In the genomic region with DNA sequence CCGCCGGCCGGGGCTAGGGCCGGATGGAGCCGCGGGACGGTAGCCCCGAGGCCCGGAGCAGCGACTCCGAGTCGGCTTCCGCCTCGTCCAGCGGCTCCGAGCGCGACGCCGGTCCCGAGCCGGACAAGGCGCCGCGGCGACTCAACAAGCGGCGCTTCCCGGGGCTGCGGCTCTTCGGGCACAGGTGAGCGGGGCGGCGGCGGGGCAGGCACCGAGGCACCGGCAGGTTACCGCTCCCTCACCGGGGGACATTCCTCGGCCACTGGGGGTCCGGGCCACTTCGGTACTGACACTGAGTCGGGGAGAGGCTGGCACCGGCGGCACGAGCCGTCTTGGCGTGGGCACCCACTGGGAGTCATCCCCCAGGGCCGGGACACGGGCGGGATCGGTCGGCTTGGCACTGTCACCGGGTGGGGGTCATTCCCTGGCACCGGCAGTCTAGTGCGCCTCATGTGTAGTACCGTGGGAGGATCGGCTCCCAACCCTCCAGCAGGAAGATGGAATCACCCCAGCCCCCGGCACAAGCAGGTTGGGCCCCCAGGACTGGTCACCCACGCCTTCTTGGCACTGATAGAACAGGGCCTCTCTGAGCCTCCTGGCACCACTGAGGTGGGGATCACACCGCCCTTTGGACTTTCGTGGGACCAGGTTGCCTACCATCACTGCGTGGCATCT, we compare ENCODE assay signal across 1 cellular context.
A peak's percentile ranks its signal among the peaks of the same experiment; 100 is the strongest.
TF ChIP-seq lines count a peak whose summit lies in the region.

No MANE protein-coding gene starts in this region.

TF ChIP-seq in H1, 55 proteins besides CTCF, POLR2A, EP300 and RAD21:
- TF ChIP-seq POLR2AphosphoS5 (IDR thresholded peaks at IDR 0.05; ENCODE audit: low read depth, low read length), result no peak
- no peak for TF ChIP-seq BCL11A (IDR thresholded peaks at IDR 0.05; ENCODE audit: low read depth in 2 of 2, low read length in 2 of 2)
- peak; percentile 43 for TF ChIP-seq KDM4A (IDR thresholded peaks at IDR 0.05; ENCODE audit: low read depth, low read length, severe bottlenecking)
- no peak for TF ChIP-seq FOSL1 (IDR thresholded peaks at IDR 0.05; ENCODE audit: insufficient read depth, low read depth, low read length)
- TF ChIP-seq ASH2L (IDR thresholded peaks at IDR 0.05; ENCODE audit: low read length), result no peak
- TF ChIP-seq, protein P1, sequence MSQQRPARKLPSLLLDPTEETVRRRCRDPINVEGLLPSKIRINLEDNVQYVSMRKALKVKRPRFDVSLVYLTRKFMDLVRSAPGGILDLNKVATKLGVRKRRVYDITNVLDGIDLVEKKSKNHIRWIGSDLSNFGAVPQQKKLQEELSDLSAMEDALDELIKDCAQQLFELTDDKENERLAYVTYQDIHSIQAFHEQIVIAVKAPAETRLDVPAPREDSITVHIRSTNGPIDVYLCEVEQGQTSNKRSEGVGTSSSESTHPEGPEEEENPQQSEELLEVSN (IDR thresholded peaks at IDR 0.05), result no peak
- TF ChIP-seq TBP (IDR thresholded peaks at IDR 0.05; ENCODE audit: low read depth, low read length), result no peak
- TF ChIP-seq TAF7 (optimal IDR thresholded peaks at IDR 0.05; ENCODE audit: borderline replicate concordance, low read depth, low read length), result no peak
- TF ChIP-seq TEAD4 (IDR thresholded peaks at IDR 0.05; ENCODE audit: low read depth, low read length), result 0 out of 2 replicates have a peak, but pooled peaks have one; percentile 26
- no peak for TF ChIP-seq CHD2 (IDR thresholded peaks at IDR 0.05; ENCODE audit: low read length)
- TF ChIP-seq BRCA1 (IDR thresholded peaks at IDR 0.05; ENCODE audit: low read depth, low read length), result no peak
- TF ChIP-seq PHF8 (conservative IDR thresholded peaks at IDR 0.05; ENCODE audit: low read depth, low read length), result 0 out of 2 replicates have a peak, but pooled peaks have one; percentile 27
- no peak for TF ChIP-seq SP1 (IDR thresholded peaks at IDR 0.05; ENCODE audit: low read depth, low read length)
- no peak for TF ChIP-seq SP2 (IDR thresholded peaks at IDR 0.05; ENCODE audit: low read length)
TF ChIP-seq in H1: peak in this region for 3.
